In genomic region chr7:84821671-84822534, GRCh38 we compare ENCODE assay signal across 1 cellular context.
TF ChIP-seq lines count a peak whose summit lies in the region.

No MANE protein-coding gene starts in this region.

TF ChIP-seq in K562, 482 proteins besides CTCF, POLR2A, EP300 and RAD21 (continued from another document and continues in another):
- TF ChIP-seq, protein P1, sequence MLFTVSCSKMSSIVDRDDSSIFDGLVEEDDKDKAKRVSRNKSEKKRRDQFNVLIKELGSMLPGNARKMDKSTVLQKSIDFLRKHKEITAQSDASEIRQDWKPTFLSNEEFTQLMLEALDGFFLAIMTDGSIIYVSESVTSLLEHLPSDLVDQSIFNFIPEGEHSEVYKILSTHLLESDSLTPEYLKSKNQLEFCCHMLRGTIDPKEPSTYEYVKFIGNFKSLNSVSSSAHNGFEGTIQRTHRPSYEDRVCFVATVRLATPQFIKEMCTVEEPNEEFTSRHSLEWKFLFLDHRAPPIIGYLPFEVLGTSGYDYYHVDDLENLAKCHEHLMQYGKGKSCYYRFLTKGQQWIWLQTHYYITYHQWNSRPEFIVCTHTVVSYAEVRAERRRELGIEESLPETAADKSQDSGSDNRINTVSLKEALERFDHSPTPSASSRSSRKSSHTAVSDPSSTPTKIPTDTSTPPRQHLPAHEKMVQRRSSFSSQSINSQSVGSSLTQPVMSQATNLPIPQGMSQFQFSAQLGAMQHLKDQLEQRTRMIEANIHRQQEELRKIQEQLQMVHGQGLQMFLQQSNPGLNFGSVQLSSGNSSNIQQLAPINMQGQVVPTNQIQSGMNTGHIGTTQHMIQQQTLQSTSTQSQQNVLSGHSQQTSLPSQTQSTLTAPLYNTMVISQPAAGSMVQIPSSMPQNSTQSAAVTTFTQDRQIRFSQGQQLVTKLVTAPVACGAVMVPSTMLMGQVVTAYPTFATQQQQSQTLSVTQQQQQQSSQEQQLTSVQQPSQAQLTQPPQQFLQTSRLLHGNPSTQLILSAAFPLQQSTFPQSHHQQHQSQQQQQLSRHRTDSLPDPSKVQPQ (CRISPR knock-in tag; IDR thresholded peaks at IDR 0.05; ENCODE audit: borderline replicate concordance), result peak; percentile 32; the same call in 1 of the 2 replicates
- TF ChIP-seq MAX (CRISPR knock-in tag; IDR thresholded peaks at IDR 0.05), result no peak
- 0 out of 2 replicates have a peak, but pooled peaks have one; percentile 50 for TF ChIP-seq SLC30A9 (CRISPR knock-in tag; IDR thresholded peaks at IDR 0.05)
- no peak for TF ChIP-seq FOXP1 (CRISPR knock-in tag; IDR thresholded peaks at IDR 0.05)
- no peak for TF ChIP-seq SPI1 (IDR thresholded peaks at IDR 0.05; ENCODE audit: borderline replicate concordance, low read depth, low read length)
- no peak for TF ChIP-seq TCF7 (IDR thresholded peaks at IDR 0.05; ENCODE audit: borderline replicate concordance)
- TF ChIP-seq, protein P2, sequence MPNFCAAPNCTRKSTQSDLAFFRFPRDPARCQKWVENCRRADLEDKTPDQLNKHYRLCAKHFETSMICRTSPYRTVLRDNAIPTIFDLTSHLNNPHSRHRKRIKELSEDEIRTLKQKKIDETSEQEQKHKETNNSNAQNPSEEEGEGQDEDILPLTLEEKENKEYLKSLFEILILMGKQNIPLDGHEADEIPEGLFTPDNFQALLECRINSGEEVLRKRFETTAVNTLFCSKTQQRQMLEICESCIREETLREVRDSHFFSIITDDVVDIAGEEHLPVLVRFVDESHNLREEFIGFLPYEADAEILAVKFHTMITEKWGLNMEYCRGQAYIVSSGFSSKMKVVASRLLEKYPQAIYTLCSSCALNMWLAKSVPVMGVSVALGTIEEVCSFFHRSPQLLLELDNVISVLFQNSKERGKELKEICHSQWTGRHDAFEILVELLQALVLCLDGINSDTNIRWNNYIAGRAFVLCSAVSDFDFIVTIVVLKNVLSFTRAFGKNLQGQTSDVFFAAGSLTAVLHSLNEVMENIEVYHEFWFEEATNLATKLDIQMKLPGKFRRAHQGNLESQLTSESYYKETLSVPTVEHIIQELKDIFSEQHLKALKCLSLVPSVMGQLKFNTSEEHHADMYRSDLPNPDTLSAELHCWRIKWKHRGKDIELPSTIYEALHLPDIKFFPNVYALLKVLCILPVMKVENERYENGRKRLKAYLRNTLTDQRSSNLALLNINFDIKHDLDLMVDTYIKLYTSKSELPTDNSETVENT (CRISPR knock-in tag; IDR thresholded peaks at IDR 0.05), result no peak
- TF ChIP-seq ZNF76 (CRISPR knock-in tag; IDR thresholded peaks at IDR 0.05; ENCODE audit: borderline replicate concordance), result peak; percentile 96
- TF ChIP-seq ARHGAP35 (IDR thresholded peaks at IDR 0.05; ENCODE audit: partially characterized antibody), result no peak
- TF ChIP-seq POLR2H (tag; IDR thresholded peaks at IDR 0.05; ENCODE audit: low read depth), result peak; percentile 67
- TF ChIP-seq ZNF57 (CRISPR knock-in tag; IDR thresholded peaks at IDR 0.05), result 0 out of 2 replicates have a peak, but pooled peaks have one; percentile 29
- peak; percentile 52; the same call in 1 of the 2 replicates for TF ChIP-seq JUND (IDR thresholded peaks at IDR 0.05; ENCODE audit: borderline replicate concordance, low read depth, low read length)
- peak; percentile 83; the same call in 2 of the 3 replicates for TF ChIP-seq JUND (tag; IDR thresholded peaks at IDR 0.05; ENCODE audit: borderline replicate concordance, low read depth, low read length)
- no peak for TF ChIP-seq KDM4B (IDR thresholded peaks at IDR 0.05; ENCODE audit: borderline replicate concordance in 2 of 2, low read depth in 1 of 2)
- no peak for TF ChIP-seq BRD9 (IDR thresholded peaks at IDR 0.05; ENCODE audit: low read depth, partially characterized antibody)
- TF ChIP-seq KHSRP (IDR thresholded peaks at IDR 0.05), result no peak
- TF ChIP-seq MTA2 (IDR thresholded peaks at IDR 0.05; ENCODE audit: low read depth), result no peak
- TF ChIP-seq CSDE1 (IDR thresholded peaks at IDR 0.05), result no peak
- TF ChIP-seq, protein P3, sequence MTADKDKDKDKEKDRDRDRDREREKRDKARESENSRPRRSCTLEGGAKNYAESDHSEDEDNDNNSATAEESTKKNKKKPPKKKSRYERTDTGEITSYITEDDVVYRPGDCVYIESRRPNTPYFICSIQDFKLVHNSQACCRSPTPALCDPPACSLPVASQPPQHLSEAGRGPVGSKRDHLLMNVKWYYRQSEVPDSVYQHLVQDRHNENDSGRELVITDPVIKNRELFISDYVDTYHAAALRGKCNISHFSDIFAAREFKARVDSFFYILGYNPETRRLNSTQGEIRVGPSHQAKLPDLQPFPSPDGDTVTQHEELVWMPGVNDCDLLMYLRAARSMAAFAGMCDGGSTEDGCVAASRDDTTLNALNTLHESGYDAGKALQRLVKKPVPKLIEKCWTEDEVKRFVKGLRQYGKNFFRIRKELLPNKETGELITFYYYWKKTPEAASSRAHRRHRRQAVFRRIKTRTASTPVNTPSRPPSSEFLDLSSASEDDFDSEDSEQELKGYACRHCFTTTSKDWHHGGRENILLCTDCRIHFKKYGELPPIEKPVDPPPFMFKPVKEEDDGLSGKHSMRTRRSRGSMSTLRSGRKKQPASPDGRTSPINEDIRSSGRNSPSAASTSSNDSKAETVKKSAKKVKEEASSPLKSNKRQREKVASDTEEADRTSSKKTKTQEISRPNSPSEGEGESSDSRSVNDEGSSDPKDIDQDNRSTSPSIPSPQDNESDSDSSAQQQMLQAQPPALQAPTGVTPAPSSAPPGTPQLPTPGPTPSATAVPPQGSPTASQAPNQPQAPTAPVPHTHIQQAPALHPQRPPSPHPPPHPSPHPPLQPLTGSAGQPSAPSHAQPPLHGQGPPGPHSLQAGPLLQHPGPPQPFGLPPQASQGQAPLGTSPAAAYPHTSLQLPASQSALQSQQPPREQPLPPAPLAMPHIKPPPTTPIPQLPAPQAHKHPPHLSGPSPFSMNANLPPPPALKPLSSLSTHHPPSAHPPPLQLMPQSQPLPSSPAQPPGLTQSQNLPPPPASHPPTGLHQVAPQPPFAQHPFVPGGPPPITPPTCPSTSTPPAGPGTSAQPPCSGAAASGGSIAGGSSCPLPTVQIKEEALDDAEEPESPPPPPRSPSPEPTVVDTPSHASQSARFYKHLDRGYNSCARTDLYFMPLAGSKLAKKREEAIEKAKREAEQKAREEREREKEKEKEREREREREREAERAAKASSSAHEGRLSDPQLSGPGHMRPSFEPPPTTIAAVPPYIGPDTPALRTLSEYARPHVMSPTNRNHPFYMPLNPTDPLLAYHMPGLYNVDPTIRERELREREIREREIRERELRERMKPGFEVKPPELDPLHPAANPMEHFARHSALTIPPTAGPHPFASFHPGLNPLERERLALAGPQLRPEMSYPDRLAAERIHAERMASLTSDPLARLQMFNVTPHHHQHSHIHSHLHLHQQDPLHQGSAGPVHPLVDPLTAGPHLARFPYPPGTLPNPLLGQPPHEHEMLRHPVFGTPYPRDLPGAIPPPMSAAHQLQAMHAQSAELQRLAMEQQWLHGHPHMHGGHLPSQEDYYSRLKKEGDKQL (CRISPR knock-in tag; IDR thresholded peaks at IDR 0.05; ENCODE audit: borderline replicate concordance), result no peak
- TF ChIP-seq, protein P4, sequence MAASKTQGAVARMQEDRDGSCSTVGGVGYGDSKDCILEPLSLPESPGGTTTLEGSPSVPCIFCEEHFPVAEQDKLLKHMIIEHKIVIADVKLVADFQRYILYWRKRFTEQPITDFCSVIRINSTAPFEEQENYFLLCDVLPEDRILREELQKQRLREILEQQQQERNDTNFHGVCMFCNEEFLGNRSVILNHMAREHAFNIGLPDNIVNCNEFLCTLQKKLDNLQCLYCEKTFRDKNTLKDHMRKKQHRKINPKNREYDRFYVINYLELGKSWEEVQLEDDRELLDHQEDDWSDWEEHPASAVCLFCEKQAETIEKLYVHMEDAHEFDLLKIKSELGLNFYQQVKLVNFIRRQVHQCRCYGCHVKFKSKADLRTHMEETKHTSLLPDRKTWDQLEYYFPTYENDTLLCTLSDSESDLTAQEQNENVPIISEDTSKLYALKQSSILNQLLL (CRISPR knock-in tag; IDR thresholded peaks at IDR 0.05; ENCODE audit: borderline replicate concordance), result no peak
- TF ChIP-seq POLR3A (IDR thresholded peaks at IDR 0.05; ENCODE audit: borderline replicate concordance, extremely low read depth, insufficient read depth, insufficient read length), result no peak
- TF ChIP-seq ZNF23 (CRISPR knock-in tag; IDR thresholded peaks at IDR 0.05), result peak; percentile 88
- TF ChIP-seq ZNF639 (CRISPR knock-in tag; conservative IDR thresholded peaks at IDR 0.05 in 1 of 2, IDR thresholded peaks at IDR 0.05 in 1 of 2), result peak in 1 of 2 experiments; percentile 97; a peak in 2 of 4 replicates
- no peak for TF ChIP-seq CHD2 (IDR thresholded peaks at IDR 0.05; ENCODE audit: low read depth, low read length)
- TF ChIP-seq ZNF232 (CRISPR knock-in tag; IDR thresholded peaks at IDR 0.05), result no peak
- no peak; the same call in 1 of the 2 replicates for TF ChIP-seq RB1 (IDR thresholded peaks at IDR 0.05; ENCODE audit: low read depth)
- peak; percentile 91 for TF ChIP-seq FOXO4 (CRISPR knock-in tag; IDR thresholded peaks at IDR 0.05)
- no peak for TF ChIP-seq NELFE (IDR thresholded peaks at IDR 0.05; ENCODE audit: insufficient read depth, insufficient read length)
- TF ChIP-seq RHOXF2B (CRISPR knock-in tag; conservative IDR thresholded peaks at IDR 0.05), result peak; percentile 90
